Comparison of ENCODE assay signal across 8 cellular contexts in genomic region chr7:139731802-139732470, GRCh38. TPM values are rescaled to one million over a fixed set of nuclear protein-coding genes. Genes with fewer than 3 reads are reported as not detected.
DNase-seq lines count a peak whose midpoint lies in the region; ATAC-seq and TF ChIP-seq lines count a peak whose summit lies in the region.

No MANE protein-coding gene starts in this region.

- intact Hi-C loops in head of caudate nucleus (cut with DNase I): loop anchor here (10.0 kb wide), 1 partner anchor 77 kb away; no protein-coding TSS in a partner anchor

- no peak for ATAC-seq in HG02571 (IDR thresholded peaks at IDR 0.05; ENCODE audit: unreplicated experiment)
- no peak for ATAC-seq in HG03460 (IDR thresholded peaks at IDR 0.05; ENCODE audit: unreplicated experiment)

- H3K27ac ChIP-seq in VCaP: peak overlapping the region; percentile 76

- TF ChIP-seq CTCF in VCaP (conservative IDR thresholded peaks at IDR 0.05): no peak

- DNase-seq in A172 (ENCODE audit: low spot score): peak; percentile 94
- peak; percentile 71 for DNase-seq in HPDE6-E6E7 (ENCODE audit: extremely low spot score)
- DNase-seq in head of caudate nucleus: peak in 40 of 42 donors; percentile 53 to 90 (median 71)
- DNase-seq in pulmonary artery endothelial cell (ENCODE audit: low read depth, low spot score): peak; percentile 45
- DNase-seq in activated CD4-positive, CD25-positive, alpha-beta regulatory T cell (lab: John Stamatoyannopoulos, UW): no peak

RNA-seq across cellular contexts. Expression of gene HIPK2, which starts 45.9 kb away (rescaled TPM):
- total RNA-seq in A172 (2014; rRNA removed; shearing (Covaris generic)): 3.6 and 4.0 TPM in 2 replicates
- 10.6 and 14.3 TPM in 2 replicates for total RNA-seq in pulmonary artery endothelial cell

Comparison
In these comparisons a context has a peak if more than half of its experiments do, and no peak if none do; other contexts are left out.
1. DNase-seq: peak in A172 (single experiment), HPDE6-E6E7 (single experiment), head of caudate nucleus (40 of 42) and pulmonary artery endothelial cell (single experiment); none in activated CD4-positive, CD25-positive, alpha-beta regulatory T cell (0 of 4).